ENCODE assay signal across 1 cellular context in genomic region chr21:35011681-35012080, GRCh38.
TF ChIP-seq lines count a peak whose summit lies in the region.

No MANE protein-coding gene starts in this region.

TF ChIP-seq in GM12878, 131 proteins besides CTCF, POLR2A, EP300 and RAD21 (continued from another document):
- TF ChIP-seq NKRF (conservative IDR thresholded peaks at IDR 0.05) (no peak), CHD4 (IDR thresholded peaks at IDR 0.05) (no peak), RUNX3 (IDR thresholded peaks at IDR 0.05; ENCODE audit: low read length) (peak; percentile 78), NRF1 (conservative IDR thresholded peaks at IDR 0.05; ENCODE audit: low read depth, low read length) (no peak), JUNB (IDR thresholded peaks at IDR 0.05) (peak; percentile 80), ZNF217 (IDR thresholded peaks at IDR 0.05) (no peak), EED (IDR thresholded peaks at IDR 0.05; ENCODE audit: low read depth) (0 out of 2 replicates have a peak, but pooled peaks have one; percentile 29), TCF12 (IDR thresholded peaks at IDR 0.05; ENCODE audit: low read depth, low read length) (peak; percentile 62; the same call in 1 of the 2 replicates), FOS (IDR thresholded peaks at IDR 0.05; ENCODE audit: borderline replicate concordance, extremely low read depth, insufficient read length) (no peak), ZNF384 (IDR thresholded peaks at IDR 0.05; ENCODE audit: borderline replicate concordance, low read depth, low read length) (no peak), NFIC (IDR thresholded peaks at IDR 0.05; ENCODE audit: low read depth, low read length) (peak; percentile 61), SUZ12 (IDR thresholded peaks at IDR 0.05; ENCODE audit: unreplicated experiment) (no peak), ZBTB40 (IDR thresholded peaks at IDR 0.05; ENCODE audit: borderline replicate concordance) (no peak), KLF5 (IDR thresholded peaks at IDR 0.05; ENCODE audit: partially characterized antibody) (no peak), MTA2 (IDR thresholded peaks at IDR 0.05; ENCODE audit: low read depth) (no peak), CREM (IDR thresholded peaks at IDR 0.05; ENCODE audit: low read depth) (peak; percentile 28; the same call in 1 of the 2 replicates), HCFC1 (IDR thresholded peaks at IDR 0.05; ENCODE audit: low read length) (no peak), BRCA1 (IDR thresholded peaks at IDR 0.05; ENCODE audit: low read depth, low read length) (no peak)
